In genomic region chr1:53807916-53808315, GRCh38 we compare ENCODE assay signal across 28 cellular contexts. TPM values are rescaled to one million over a fixed set of nuclear protein-coding genes. Genes with fewer than 3 reads are reported as not detected.
DNase-seq lines count a peak whose midpoint lies in the region; ATAC-seq and TF ChIP-seq lines count a peak whose summit lies in the region.
"Had no signal": no experiment of that assay in that cellular context is flagged by ENCODE, and none has a peak within 500 bp of the region (broad histone marks: within the 10 kb centered on the region; RNA-seq: fewer than 3 reads in every experiment).

No MANE protein-coding gene starts in this region.

- H3K4me3 ChIP-seq in SJSA1 = no peak overlapping the region
- H3K4me3 ChIP-seq in foreskin fibroblast (ENCODE audit: low read depth in 1 of 2, low read length in 2 of 2) = no peak overlapping the region
- H3K4me3 ChIP-seq: esophagus muscularis mucosa, MG63, prostate gland, skin epidermis, tibial artery had no signal

- ATAC-seq in HG02678 (IDR thresholded peaks at IDR 0.05; ENCODE audit: unreplicated experiment) (no peak), GM18505 (IDR thresholded peaks at IDR 0.05; ENCODE audit: unreplicated experiment) (no peak)
- ATAC-seq: effector memory CD8-positive, alpha-beta T cell; HCT116; left lobe of liver; stimulated activated naive CD8-positive, alpha-beta T cell treated with anti-CD3 and anti-CD28 coated beads, Interleukin-15, Interleukin-2, amounts not matched to agents 100 U/mL and 50 U/mL, for 24 hours had no signal

- peaks cover 34% of the 10 kb centered on the region for H3K36me3 ChIP-seq in SJSA1
- H3K36me3 ChIP-seq: prostate gland had no signal

- DNase-seq in AG08396 (ENCODE audit: low spot score) (peak; percentile 42), H4 (ENCODE audit: low spot score) (peak; percentile 51), SJSA1 (ENCODE audit: low read depth in 1 of 2, low spot score in 2 of 2) (peak in 1 of 2 experiments; percentile 69), foreskin fibroblast (peak; percentile 61 to 77), kidney tubule cell (ENCODE audit: low spot score) (no peak), mesenteric fat pad (ENCODE audit: low spot score) (no peak)
- DNase-seq: ACHN; activated CD4-positive, alpha-beta T cell treated with anti-CD3 and anti-CD28 coated beads, Interleukin-2, amount 50 U/mL, for 4 hours; CD4-positive, alpha-beta T cell; DMS153; effector memory CD8-positive, alpha-beta T cell; head of caudate nucleus; MG63; midbrain; NCI-H1436; NCI-H2171 treated with DMSO at 0.1 percent for 48 hours; NCI-H774; SK-N-SH; stimulated activated CD4-positive, alpha-beta T cell treated with anti-CD3 and anti-CD28 coated beads, Interleukin-2, amount 100 ng/mL, for 48 hours; stimulated activated naive CD8-positive, alpha-beta T cell treated with anti-CD3 and anti-CD28 coated beads, Interleukin-15, Interleukin-2, amounts not matched to agents 100 U/mL and 50 U/mL, for 24 hours; tibial artery had no signal

- no peak for TF ChIP-seq POLR2A in GM18505 (IDR thresholded peaks at IDR 0.05; ENCODE audit: borderline replicate concordance, extremely low read depth, insufficient read depth, insufficient read length)

- H3K4me1 ChIP-seq in SJSA1 (replicated peaks) = peaks cover 65% of the 10 kb centered on the region
- H3K4me1 ChIP-seq: esophagus muscularis mucosa, prostate gland, tibial artery had no signal

- peak overlapping the region; percentile 15; the same call in 1 of the 2 replicates for H3K27ac ChIP-seq in SJSA1
- H3K27ac ChIP-seq: esophagus muscularis mucosa, prostate gland, skin epidermis, tibial artery had no signal

- TF ChIP-seq CTCF in foreskin fibroblast (IDR thresholded peaks at IDR 0.05; ENCODE audit: low read depth, low read length) = no peak

- no peaks in the 10 kb centered on the region for H3K9me3 ChIP-seq in SJSA1 (replicated peaks)
- H3K9me3 ChIP-seq: esophagus muscularis mucosa, MG63, prostate gland, SK-N-SH, tibial artery had no signal

- no peaks in the 10 kb centered on the region for H3K27me3 ChIP-seq in SJSA1 (replicated peaks)
- H3K27me3 ChIP-seq: esophagus muscularis mucosa, MG63, tibial artery had no signal

RNA-seq across cellular contexts. Expression of gene NDC1, which starts 30.2 kb away (rescaled TPM):
- 72.1 and 89.1 TPM in 2 replicates for total RNA-seq in H4 (2014; rRNA removed; shearing (Covaris generic))
- 60.5 and 65.0 TPM in 2 replicates for total RNA-seq in SJSA1 (2014; rRNA removed; shearing (Covaris generic))
- total RNA-seq in mesenteric fat pad = 7.9 TPM

Comparison
In these comparisons a context has a peak if more than half of its experiments do, and no peak if none do; other contexts are left out.
1. DNase-seq: peak in AG08396 (single experiment), H4 (single experiment) and foreskin fibroblast (2 of 2); none in kidney tubule cell (single experiment) and mesenteric fat pad (single experiment).